Comparison of ENCODE assay signal across 11 cellular contexts in genomic region chr2:127638361-127639110, GRCh38. TPM values are rescaled to one million over a fixed set of nuclear protein-coding genes. Genes with fewer than 3 reads are reported as not detected.
A peak's percentile ranks its signal among the peaks of the same experiment; 100 is the strongest.
DNase-seq lines count a peak whose midpoint lies in the region; ATAC-seq, FAIRE-seq and TF ChIP-seq lines count a peak whose summit lies in the region.
"Had no signal": no experiment of that assay in that cellular context is flagged by ENCODE, and none has a peak within 500 bp of the region (broad histone marks: within the 10 kb centered on the region; RNA-seq: fewer than 3 reads in every experiment).

No MANE protein-coding gene starts in this region.

- peaks cover 12% of the 10 kb centered on the region for H3K9me1 ChIP-seq in IMR-90 (ENCODE audit: insufficient read depth, low read length)

- 90% methylated on average over 19 of the region's 23 CpGs for WGBS in A549 (ENCODE audit: missing lambda C conversion rate)
- WGBS in IMR-90 (ENCODE audit: extremely low coverage in 2 of 2, insufficient read length in 1 of 2), 2 experiments: 100% methylated on average over 2 of the region's 23 CpGs; no CpG with 5 or more reads in 1 of the 2 experiments

- CTCF ChIA-PET in A549 (lab: Yijun Ruan, JAX) (interaction anchor here (0.6 to 6.4 kb wide), 5 partner anchors 12 to 58 kb away, joined by 3 to 44 read pairs (median 3); partner anchors contain the start of gene LIMS2), IMR-90 (lab: Yijun Ruan, JAX) (interaction anchor here (1.1 to 1.7 kb wide), 2 partner anchors 11 to 47 kb away, joined by 3 to 5 read pairs; no protein-coding TSS in a partner anchor)

- BruUV-seq in IMR-90 (replicated peaks; lab: Mats Ljungman, UMichigan): TSS peak; percentile 97

- in situ Hi-C loops in IMR-90 (cut with MboI; ENCODE audit: low sequenced_read_pairs): no loop called here

- ATAC-seq in A549: peak in 1 of 2 experiments; percentile 8; a peak in 3 of 6 replicates
- ATAC-seq in IMR-90 (ENCODE audit: low read depth): no peak
- no peak for ATAC-seq in HG02678 (IDR thresholded peaks at IDR 0.05; ENCODE audit: unreplicated experiment)
- ATAC-seq in GM18870 (IDR thresholded peaks at IDR 0.05; ENCODE audit: unreplicated experiment): no peak
- ATAC-seq in HG02973 (IDR thresholded peaks at IDR 0.05; ENCODE audit: unreplicated experiment): no peak
- ATAC-seq in GM19395 (IDR thresholded peaks at IDR 0.05; ENCODE audit: unreplicated experiment): no peak
- ATAC-seq: activated T-cell treated with anti-CD3 and anti-CD28 coated beads, Interleukin-2, amount 50 U/mL, for 4 hours had no signal

- TF ChIP-seq CTCF in A549 (IDR thresholded peaks at IDR 0.05): no peak
- TF ChIP-seq CTCF in IMR-90 (conservative IDR thresholded peaks at IDR 0.05; ENCODE audit: low read depth, low read length): no peak

- H3K36me3 ChIP-seq in IMR-90 (ENCODE audit: control insufficient read depth, insufficient read depth, low read length) (peaks cover 2% of the 10 kb centered on the region; the same call in 1 of the 2 replicates), muscle layer of colon (ENCODE audit: insufficient read depth, low read length) (peaks cover 48% of the 10 kb centered on the region)

- intact Hi-C loops in IMR-90 (cut with micrococcal nuclease): no loop called here
- intact Hi-C loops in dendritic cell treated with granulocyte-macrophage colony-stimulating factor and Interleukin-4, amounts not matched to agents 40 ng/mL and 50 ng/mL, for 4 days (cut with micrococcal nuclease): loop anchor here (10.0 kb wide), 1 partner anchor 114 kb away; the partner anchor contains the start of gene IWS1

- H2BK15ac ChIP-seq in IMR-90 (ENCODE audit: low read depth, low read length): peak overlapping the region; percentile 62; the same call in 1 of the 3 replicates

- peak overlapping the region; percentile 97 for H4K91ac ChIP-seq in IMR-90 (ENCODE audit: insufficient read depth, low read depth, low read length)

- POLR2A ChIA-PET in A549 (lab: Yijun Ruan, JAX) (interaction anchor here (0.8 kb wide), 1 partner anchor 12 kb away, joined by 4 read pairs; no protein-coding TSS in a partner anchor), IMR-90 (lab: Charles Lee; ENCODE audit: unreplicated experiment) (no interaction called here)

- H3K4me1 ChIP-seq in A549 (peaks cover 15% of the 10 kb centered on the region), IMR-90 (ENCODE audit: control insufficient read depth, insufficient read depth, low read length) (peaks cover 14% of the 10 kb centered on the region), muscle layer of colon (ENCODE audit: insufficient read depth, low read length) (peaks cover 26% of the 10 kb centered on the region)

- H3K4me3 ChIP-seq in A549 (no peak overlapping the region), IMR-90 (ENCODE audit: insufficient read depth, low read depth, low read length) (no peak overlapping the region), muscle layer of colon (ENCODE audit: low read depth in 1 of 2, low read length in 2 of 2) (no peak overlapping the region)

- H2BK120ac ChIP-seq in IMR-90 (ENCODE audit: low read depth, low read length): peak overlapping the region; percentile 99

- peak overlapping the region; percentile 58 to 75 for H3K27ac ChIP-seq in A549
- peak overlapping the region; percentile 82 for H3K27ac ChIP-seq in IMR-90 (ENCODE audit: insufficient read depth, low read length)
- peak overlapping the region; percentile 75 for H3K27ac ChIP-seq in muscle layer of colon (ENCODE audit: low read depth, low read length)

- H2AK5ac ChIP-seq in IMR-90 (ENCODE audit: low read depth, low read length): peak overlapping the region; percentile 90

- TF ChIP-seq EP300 in A549 (IDR thresholded peaks at IDR 0.05): no peak

- H3K14ac ChIP-seq in IMR-90 (replicated peaks; ENCODE audit: low read depth, low read length): peak overlapping the region; percentile 98

- no peaks in the 10 kb centered on the region for H3K9me3 Mint-ChIP-seq in dendritic cell treated with granulocyte-macrophage colony-stimulating factor and Interleukin-4, amounts not matched to agents 40 ng/mL and 50 ng/mL, for 4 days
- H3K9me3 Mint-ChIP-seq: activated T-cell treated with anti-CD3 and anti-CD28 coated beads, Interleukin-2, amount 50 U/mL, for 4 hours had no signal

- DNase-seq in A549 (ENCODE audit: low read depth in 1 of 2, low spot score in 1 of 2): no peak
- DNase-seq in IMR-90: no peak
- DNase-seq: activated T-cell treated with anti-CD3 and anti-CD28 coated beads, Interleukin-2, amount 50 U/mL, for 4 hours had no signal

- H3K9ac ChIP-seq in IMR-90 (ENCODE audit: low read depth, low read length): peak overlapping the region; percentile 24; the same call in 1 of the 2 replicates
- no peak overlapping the region for H3K9ac ChIP-seq in muscle layer of colon (ENCODE audit: low read length)

- H2AK9ac ChIP-seq in IMR-90 (replicated peaks; ENCODE audit: low read depth, low read length, poor library complexity): peak overlapping the region; percentile 98

- no peaks in the 10 kb centered on the region for H3K36me3 Mint-ChIP-seq in dendritic cell treated with granulocyte-macrophage colony-stimulating factor and Interleukin-4, amounts not matched to agents 40 ng/mL and 50 ng/mL, for 4 days (ENCODE audit: low read depth)

- H3K23ac ChIP-seq in IMR-90 (ENCODE audit: low read depth, low read length): no peak overlapping the region

- peak overlapping the region; percentile 91; the same call in 1 of the 2 replicates for H3K18ac ChIP-seq in IMR-90 (ENCODE audit: low read depth, low read length)

- H4K5ac ChIP-seq in IMR-90 (ENCODE audit: low read depth, low read length): peak overlapping the region; percentile 99; the same call in 1 of the 2 replicates

- peak overlapping the region; percentile 89 for H3K27ac Mint-ChIP-seq in dendritic cell treated with granulocyte-macrophage colony-stimulating factor and Interleukin-4, amounts not matched to agents 40 ng/mL and 50 ng/mL, for 4 days

- H3K4me3 Mint-ChIP-seq in dendritic cell treated with granulocyte-macrophage colony-stimulating factor and Interleukin-4, amounts not matched to agents 40 ng/mL and 50 ng/mL, for 4 days: no peak overlapping the region

- H3K27me3 Mint-ChIP-seq in dendritic cell treated with granulocyte-macrophage colony-stimulating factor and Interleukin-4, amounts not matched to agents 40 ng/mL and 50 ng/mL, for 4 days: no peaks in the 10 kb centered on the region

- H3K27me3 ChIP-seq in IMR-90 (ENCODE audit: control insufficient read depth, insufficient read depth, low read length) (no peaks in the 10 kb centered on the region), muscle layer of colon (ENCODE audit: control insufficient read depth in 1 of 2, insufficient read depth in 2 of 2, low read length in 2 of 2) (no peaks in the 10 kb centered on the region)

- no peaks in the 10 kb centered on the region for H3K9me3 ChIP-seq in A549
- H3K9me3 ChIP-seq in IMR-90 (ENCODE audit: control insufficient read depth, insufficient read depth, low read length): no peaks in the 10 kb centered on the region
- H3K9me3 ChIP-seq in muscle layer of colon (ENCODE audit: low read length): no peaks in the 10 kb centered on the region

- peaks cover 0 to 11% of the 10 kb centered on the region in 2 experiments; a peak in 1 of 4 replicates for H3K79me1 ChIP-seq in IMR-90 (ENCODE audit: low read depth in 1 of 2, low read length in 2 of 2)

- peak overlapping the region; percentile 96 for H2BK20ac ChIP-seq in IMR-90 (ENCODE audit: low read depth, low read length)

- peak overlapping the region; percentile 98 for H3K4ac ChIP-seq in IMR-90 (ENCODE audit: low read depth, low read length)

- peak overlapping the region; percentile 24; the same call in 1 of the 2 replicates for H3K56ac ChIP-seq in IMR-90 (ENCODE audit: extremely low read depth, insufficient read depth, low read length)

- peak overlapping the region; percentile 92 for H2AFZ ChIP-seq in IMR-90 (replicated peaks; ENCODE audit: low read length, poor library complexity)

- H2BK5ac ChIP-seq in IMR-90 (ENCODE audit: low read depth, low read length, poor library complexity, severe bottlenecking): peak overlapping the region; percentile 96

- H4K8ac ChIP-seq in IMR-90 (ENCODE audit: low read depth in 2 of 2, low read length in 2 of 2): peak overlapping the region; percentile 86 to 89; a peak in 2 of 4 replicates

- H3K4me2 ChIP-seq in A549: 0 out of 3 replicates have a peak overlapping the region, but pooled peaks have one; percentile 43
- no peak overlapping the region for H3K4me2 ChIP-seq in IMR-90 (ENCODE audit: low read depth, low read length)

- TF ChIP-seq POLR2A in A549 (IDR thresholded peaks at IDR 0.05; ENCODE audit: low read length) (no peak), IMR-90 (IDR thresholded peaks at IDR 0.05; ENCODE audit: low read depth, low read length) (no peak)

- no peak for FAIRE-seq in A549 (lab: Jason Lieb, UNC)
- FAIRE-seq: frontal cortex had no signal

- H3K4me1 Mint-ChIP-seq in dendritic cell treated with granulocyte-macrophage colony-stimulating factor and Interleukin-4, amounts not matched to agents 40 ng/mL and 50 ng/mL, for 4 days (ENCODE audit: low read depth): peaks cover 74% of the 10 kb centered on the region

- TF ChIP-seq RAD21 in A549 (conservative IDR thresholded peaks at IDR 0.05 in 1 of 2, IDR thresholded peaks at IDR 0.05 in 1 of 2) (no peak), IMR-90 (IDR thresholded peaks at IDR 0.05; ENCODE audit: low read length) (no peak)

- dilution Hi-C loops in IMR-90 (cut with HindIII; ENCODE audit: low sequenced_read_pairs, unreplicated experiment): no loop called here

- H4K20me1 ChIP-seq in IMR-90 (ENCODE audit: insufficient read depth, low read length): no peaks in the 10 kb centered on the region; the same call in 1 of the 2 replicates

RNA-seq across cellular contexts. Expression of gene GPR17, which starts 7.4 kb away (rescaled TPM):
- polyA plus RNA-seq in A549 (2011; rRNA removed) (not detected in 2 replicates), A549 (2017; fragmentation: RNase III; extraction: RNeasy Plus Mini Kit Qiagen cat#74134 plus additional on column Dnase treatment) (not detected in 3 replicates), IMR-90 (2012; rRNA removed) (not detected in 2 replicates)
- not detected in 2 replicates for polyA plus RNA-seq in A549 (2012; cell fraction: cytosol; rRNA removed)
- polyA plus RNA-seq in A549 (2012; cell fraction: nucleus; rRNA removed): not detected in 2 replicates
- polyA minus RNA-seq in A549 (2011; rRNA and poly(A)+ RNA removed): not detected in 2 replicates
- not detected in 2 replicates for total RNA-seq in IMR-90 (2012; rRNA removed)
- not detected in 2 replicates for polyA plus RNA-seq in IMR-90 (2012; cell fraction: cytosol; rRNA removed)
- 0.04 TPM in 1 of 2 replicates, not detected in the other for polyA plus RNA-seq in IMR-90 (2012; cell fraction: nucleus; rRNA removed; ENCODE audit: low replicate concordance)
- total RNA-seq: activated T-cell treated with anti-CD3 and anti-CD28 coated beads, Interleukin-2, amount 50 U/mL, for 4 hours; HT1080 had no signal

RNA-seq across cellular contexts. Expression of gene LIMS2, which starts 36.8 kb away (rescaled TPM):
- polyA plus RNA-seq in A549 (2011; rRNA removed) (1.2 TPM in 2 replicates), A549 (2017; fragmentation: RNase III; extraction: RNeasy Plus Mini Kit Qiagen cat#74134 plus additional on column Dnase treatment) (5.6 to 7.6 TPM (median 6.1 TPM) in 3 replicates), IMR-90 (2012; rRNA removed) (17.8 and 18.8 TPM in 2 replicates)
- polyA plus RNA-seq in A549 (2012; cell fraction: cytosol; rRNA removed): 3.1 and 5.2 TPM in 2 replicates
- 16.4 and 21.6 TPM in 2 replicates for polyA plus RNA-seq in A549 (2012; cell fraction: nucleus; rRNA removed)
- polyA minus RNA-seq in A549 (2011; rRNA and poly(A)+ RNA removed): 2.1 and 3.3 TPM in 2 replicates
- 1.1 and 1.3 TPM in 2 replicates for total RNA-seq in IMR-90 (2012; rRNA removed)
- 22.3 and 23.6 TPM in 2 replicates for polyA plus RNA-seq in IMR-90 (2012; cell fraction: cytosol; rRNA removed)
- 69.0 and 120 TPM in 2 replicates for polyA plus RNA-seq in IMR-90 (2012; cell fraction: nucleus; rRNA removed; ENCODE audit: low replicate concordance)
